Comparison of ENCODE assay signal across 34 cellular contexts in genomic region chr12:90868626-90869025, GRCh38.
"Had no signal": no experiment of that assay in that cellular context is flagged by ENCODE, and none has a peak within 500 bp of the region (broad histone marks: within the 10 kb centered on the region; RNA-seq: fewer than 3 reads in every experiment).

No MANE protein-coding gene starts in this region.

- H3K27ac ChIP-seq: KMS-11 had no signal

- H3K27me3 ChIP-seq: MG63 had no signal

- H3K4me3 ChIP-seq: MG63 had no signal

- H3K36me3 ChIP-seq: MG63 had no signal

- DNase-seq: Karpas-422, Kasumi-1, KBM-7, KG1, MG63, MM.1S, MV-4-11, NCI-H1048, NCI-H1092, NCI-H1092 treated with DMSO at 0.1 percent for 48 hours, NCI-H1105, NCI-H1105 treated with DMSO at 0.1 percent for 48 hours, NCI-H1417, NCI-H1417 treated with DMSO at 0.1 percent for 48 hours, NCI-H1436, NCI-H1436 treated with DMSO at 0.1 percent for 48 hours, NCI-H146, NCI-H1694, NCI-H1694 treated with DMSO at 0.1 percent for 48 hours, NCI-H187, NCI-H187 treated with DMSO at 0.1 percent for 48 hours, NCI-H2029, NCI-H2029 treated with DMSO at 0.1 percent for 48 hours, NCI-H2081, NCI-H2081 treated with DMSO at 0.1 percent for 48 hours, NCI-H2107, NCI-H2171, NCI-H2171 treated with DMSO at 0.1 percent for 48 hours, NCI-H2227 treated with DMSO at 0.1 percent for 48 hours, NCI-H226, NCI-H345, NCI-H446, NCI-H446 treated with DMSO at 0.1 percent for 48 hours had no signal

- H3K9me3 ChIP-seq: MG63 had no signal
